Comparison of ENCODE assay signal across 18 cellular contexts in genomic region chr4:87490664-87491369, GRCh38. TPM values are rescaled to one million over a fixed set of nuclear protein-coding genes. Genes with fewer than 3 reads are reported as not detected.
DNase-seq lines count a peak whose midpoint lies in the region; ATAC-seq and TF ChIP-seq lines count a peak whose summit lies in the region.
"Had no signal": no experiment of that assay in that cellular context is flagged by ENCODE, and none has a peak within 500 bp of the region (broad histone marks: within the 10 kb centered on the region; RNA-seq: fewer than 3 reads in every experiment).

No MANE protein-coding gene starts in this region.

- DNase-seq in NCI-H2171 treated with DMSO at 0.1 percent for 48 hours (lab: John Stamatoyannopoulos, UW), result no peak
- no peak for DNase-seq in NCI-H345 treated with DMSO at 0.1 percent for 48 hours (lab: John Stamatoyannopoulos, UW; ENCODE audit: unreplicated experiment)
- no peak for DNase-seq in natural killer cell
- DNase-seq: ACHN; CD4-positive, alpha-beta T cell; DMS79; IMR-90; Kasumi-1; NCI-H1436 treated with DMSO at 0.1 percent for 48 hours; NCI-H2081; NCI-H2227 treated with DMSO at 0.1 percent for 48 hours; NCI-H69; PC-3 had no signal

- H3K4me3 ChIP-seq in HUES48 (ENCODE audit: low read depth, low read length), result peak overlapping the region; percentile 34; the same call in 1 of the 2 replicates
- no peak overlapping the region for H3K4me3 ChIP-seq in OCI-LY3 (ENCODE audit: low read length)
- H3K4me3 ChIP-seq in iPS-20b (ENCODE audit: low read length), result no peak overlapping the region; the same call in 1 of the 2 replicates
- no peak overlapping the region for H3K4me3 ChIP-seq in stomach smooth muscle (ENCODE audit: low read length in 2 of 2)

- H3K36me3 Mint-ChIP-seq in natural killer cell, result no peaks in the 10 kb centered on the region

- H3K27me3 Mint-ChIP-seq in natural killer cell (ENCODE audit: low read depth in 2 of 2), result peaks cover 0 to 2% of the 10 kb centered on the region in 2 donors
- H3K27me3 Mint-ChIP-seq: B cell; CD4-positive, alpha-beta T cell had no signal

- H3K27me3 ChIP-seq in HUES48 (ENCODE audit: control insufficient read depth, insufficient read depth, low read length) (no peaks in the 10 kb centered on the region), OCI-LY3 (ENCODE audit: low read depth, low read length) (no peaks in the 10 kb centered on the region), iPS-20b (ENCODE audit: insufficient read depth, low read length) (no peaks in the 10 kb centered on the region), stomach smooth muscle (ENCODE audit: control insufficient read depth in 1 of 2, insufficient read depth in 2 of 2, low read length in 2 of 2) (no peaks in the 10 kb centered on the region)

- no peak overlapping the region for H2AFZ ChIP-seq in OCI-LY3 (ENCODE audit: low read depth, low read length)

- H3K79me2 ChIP-seq in OCI-LY3 (ENCODE audit: low read length), result no peaks in the 10 kb centered on the region

- ATAC-seq in natural killer cell, result no peak
- ATAC-seq: PC-3 had no signal

- intact Hi-C loops in natural killer cell (cut with micrococcal nuclease), result no loop called here

- no peak overlapping the region for H3K9ac ChIP-seq in HUES48 (ENCODE audit: low read depth, low read length)
- H3K9ac ChIP-seq in OCI-LY3 (ENCODE audit: low read length), result no peak overlapping the region
- H3K9ac ChIP-seq in iPS-20b (ENCODE audit: low read depth, low read length), result no peak overlapping the region
- no peak overlapping the region for H3K9ac ChIP-seq in stomach smooth muscle (ENCODE audit: low read length in 2 of 2)

- TF ChIP-seq CTCF in OCI-LY3 (IDR thresholded peaks at IDR 0.05; ENCODE audit: low read depth, low read length) (no peak), natural killer cell (IDR thresholded peaks at IDR 0.05) (no peak)

- no peaks in the 10 kb centered on the region for H4K20me1 ChIP-seq in OCI-LY3 (ENCODE audit: insufficient read depth, low read length)

- H3K4me1 Mint-ChIP-seq in natural killer cell, result no peaks in the 10 kb centered on the region

- H3K9me3 ChIP-seq in HUES48 (ENCODE audit: control insufficient read depth, insufficient read depth, low read length) (peaks cover 9% of the 10 kb centered on the region; the same call in 1 of the 2 replicates), OCI-LY3 (ENCODE audit: insufficient read depth, low read length) (no peaks in the 10 kb centered on the region), iPS-20b (ENCODE audit: insufficient read depth, low read depth, low read length) (peaks cover 8% of the 10 kb centered on the region; the same call in 1 of the 2 replicates), stomach smooth muscle (ENCODE audit: control insufficient read depth in 2 of 2, low read length in 2 of 2) (no peaks in the 10 kb centered on the region)

- H3K9me3 Mint-ChIP-seq in natural killer cell, result no peaks in the 10 kb centered on the region

- H3K27ac Mint-ChIP-seq in natural killer cell, result no peak overlapping the region
- H3K27ac Mint-ChIP-seq: B cell; CD4-positive, alpha-beta T cell had no signal

- H3K4me3 Mint-ChIP-seq in natural killer cell, result no peak overlapping the region
- H3K4me3 Mint-ChIP-seq: B cell; CD4-positive, alpha-beta T cell had no signal

- H3K4me1 ChIP-seq in HUES48 (ENCODE audit: control insufficient read depth, insufficient read depth, low read length) (peaks cover 18% of the 10 kb centered on the region), OCI-LY3 (ENCODE audit: low read length) (peaks cover 10% of the 10 kb centered on the region), iPS-20b (ENCODE audit: insufficient read depth, low read length) (peaks cover 15% of the 10 kb centered on the region), stomach smooth muscle (ENCODE audit: control insufficient read depth, insufficient read depth, low read length) (peaks cover 29% of the 10 kb centered on the region)

- H3K27ac ChIP-seq in HUES48 (ENCODE audit: low read depth, low read length) (no peak overlapping the region), OCI-LY3 (ENCODE audit: low read length) (no peak overlapping the region), iPS-20b (ENCODE audit: low read length) (peak overlapping the region; percentile 56), stomach smooth muscle (ENCODE audit: low read length) (peak overlapping the region; percentile 24)

- no peaks in the 10 kb centered on the region for H3K36me3 ChIP-seq in HUES48 (ENCODE audit: control insufficient read depth, insufficient read depth, low read length)
- H3K36me3 ChIP-seq in OCI-LY3 (replicated peaks; ENCODE audit: low read depth, low read length), result no peaks in the 10 kb centered on the region
- H3K36me3 ChIP-seq in iPS-20b (ENCODE audit: insufficient read depth, low read depth, low read length), result no peaks in the 10 kb centered on the region
- H3K36me3 ChIP-seq in stomach smooth muscle (ENCODE audit: control insufficient read depth in 2 of 2, insufficient read depth in 2 of 2, low read length in 2 of 2), result peaks cover 60 to 63% of the 10 kb centered on the region in 2 donors

- peak overlapping the region; percentile 26 for H3K4me2 ChIP-seq in OCI-LY3 (ENCODE audit: low read length)

RNA-seq across cellular contexts. Expression of gene SPARCL1, which starts 38.4 kb away (rescaled TPM):
- total RNA-seq in natural killer cell, result not detected
- total RNA-seq: B cell; CD4-positive, alpha-beta T cell; IMR-90; PC-3 had no signal

Comparison
In these comparisons a context has a peak if more than half of its experiments do, and no peak if none do; other contexts are left out.
1. H3K27ac ChIP-seq: peak in iPS-20b (single experiment) and stomach smooth muscle (single experiment); none in HUES48 (single experiment) and OCI-LY3 (single experiment).